In the genomic region with DNA sequence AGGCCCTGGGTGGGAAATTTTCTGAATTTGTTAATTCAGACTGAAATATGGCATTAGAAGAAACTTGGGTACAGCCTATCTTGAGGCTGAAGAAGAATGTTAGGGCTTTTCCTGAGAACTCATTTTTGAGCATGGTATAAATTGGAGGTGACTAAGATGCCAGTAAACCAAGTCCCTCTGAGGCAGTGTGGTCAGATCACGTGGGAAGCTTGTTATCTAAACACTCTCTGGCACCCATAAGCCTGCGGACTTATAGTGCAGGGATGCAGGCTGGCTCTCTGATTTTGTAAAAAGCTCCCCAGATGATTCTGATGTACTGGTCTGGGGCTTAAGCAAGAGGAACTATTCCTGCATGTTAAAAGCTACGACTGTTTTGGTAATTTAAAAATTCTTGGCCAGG, we compare ENCODE assay signal across 9 cellular contexts. TPM values are rescaled to one million over a fixed set of nuclear protein-coding genes. Genes with fewer than 3 reads are reported as not detected.
DNase-seq lines count a peak whose midpoint lies in the region; ATAC-seq and TF ChIP-seq lines count a peak whose summit lies in the region.
"Had no signal": no experiment of that assay in that cellular context is flagged by ENCODE, and none has a peak within 500 bp of the region (broad histone marks: within the 10 kb centered on the region; RNA-seq: fewer than 3 reads in every experiment).

No MANE protein-coding gene starts in this region.

- H3K4me3 ChIP-seq in CD8-positive, alpha-beta T cell (ENCODE audit: low read depth, low read length): no peak overlapping the region
- no peak overlapping the region for H3K4me3 ChIP-seq in adipocyte (ENCODE audit: low read length)
- H3K4me3 ChIP-seq in neural progenitor cell: no peak overlapping the region
- H3K4me3 ChIP-seq in gastroesophageal sphincter: no peak overlapping the region

- H3K4me2 ChIP-seq in neural progenitor cell: no peak overlapping the region

- H3F3A ChIP-seq in neural progenitor cell (ENCODE audit: low read depth): peaks cover 3% of the 10 kb centered on the region

- peaks cover 12% of the 10 kb centered on the region for H3K36me3 ChIP-seq in CD8-positive, alpha-beta T cell (ENCODE audit: insufficient read depth, low read length)
- H3K36me3 ChIP-seq in adipocyte (ENCODE audit: control insufficient read depth, insufficient read depth, low read length, severe bottlenecking) (peaks cover 8% of the 10 kb centered on the region), neural progenitor cell (no peaks in the 10 kb centered on the region), gastroesophageal sphincter (peaks cover 0 to 19% of the 10 kb centered on the region in 2 donors)

- H3K36me3 Mint-ChIP-seq in CD8-positive, alpha-beta T cell: peaks cover 50% of the 10 kb centered on the region
- H3K36me3 Mint-ChIP-seq in mesothelial cell of epicardium: peaks cover 13% of the 10 kb centered on the region
- H3K36me3 Mint-ChIP-seq in neural progenitor cell: peaks cover 28% of the 10 kb centered on the region

- peaks cover 40% of the 10 kb centered on the region for H3K79me2 ChIP-seq in neural progenitor cell (ENCODE audit: low read depth)

- no peak overlapping the region for H3K4me3 Mint-ChIP-seq in CD8-positive, alpha-beta T cell
- H3K4me3 Mint-ChIP-seq in mesothelial cell of epicardium (no peak overlapping the region), neural progenitor cell (no peak overlapping the region)

- H3K9ac ChIP-seq in adipocyte (ENCODE audit: low read length) (no peak overlapping the region), neural progenitor cell (no peak overlapping the region)

- ATAC-seq in CD8-positive, alpha-beta T cell: peak; percentile 41
- ATAC-seq in HG02571 (IDR thresholded peaks at IDR 0.05; ENCODE audit: unreplicated experiment) (no peak), gastroesophageal sphincter (no peak)
- ATAC-seq: Panc1 had no signal

- WGBS in gastroesophageal sphincter (ENCODE audit: low coverage in 1 of 2), 2 donors: 50 to 100% methylated on average over 1 to 2 of the region's 3 CpGs

- POLR2A ChIA-PET in CD8-positive, alpha-beta T cell (lab: Charles Lee): no interaction called here

- intact Hi-C loops in CD8-positive, alpha-beta T cell (cut with DNase I, micrococcal nuclease): loop anchor here in 1 of 2 experiments (5.0 kb wide), 1 partner anchor 34 kb away; the partner anchor contains the start of gene MTMR12

- DNase-seq in CD8-positive, alpha-beta T cell: peak in 1 of 7 experiments; percentile 27
- peak; percentile 26 for DNase-seq in HS-27A (ENCODE audit: low read depth)
- DNase-seq in adipocyte (ENCODE audit: low read depth): peak; percentile 36
- DNase-seq in mesothelial cell of epicardium (ENCODE audit: low spot score in 2 of 2, unreplicated experiment in 2 of 2): no peak
- DNase-seq in neural progenitor cell (ENCODE audit: low spot score): no peak
- no peak for DNase-seq in retina

- H3K27me3 Mint-ChIP-seq in CD8-positive, alpha-beta T cell (ENCODE audit: low read depth): no peaks in the 10 kb centered on the region
- no peaks in the 10 kb centered on the region for H3K27me3 Mint-ChIP-seq in mesothelial cell of epicardium (ENCODE audit: low read depth)
- H3K27me3 Mint-ChIP-seq in neural progenitor cell (ENCODE audit: insufficient read depth, low read depth): peaks cover 4% of the 10 kb centered on the region

- no peak overlapping the region for H3K27ac ChIP-seq in CD8-positive, alpha-beta T cell (ENCODE audit: low read depth, low read length)
- H3K27ac ChIP-seq in neural progenitor cell: no peak overlapping the region
- H3K27ac ChIP-seq in gastroesophageal sphincter: no peak overlapping the region

- no peaks in the 10 kb centered on the region for H3K9me3 Mint-ChIP-seq in CD8-positive, alpha-beta T cell
- H3K9me3 Mint-ChIP-seq in mesothelial cell of epicardium (no peaks in the 10 kb centered on the region), neural progenitor cell (peaks cover 5% of the 10 kb centered on the region)

- H3K4me1 ChIP-seq in CD8-positive, alpha-beta T cell (ENCODE audit: insufficient read depth, low read length): peaks cover 12% of the 10 kb centered on the region
- H3K4me1 ChIP-seq in adipocyte (ENCODE audit: control insufficient read depth, insufficient read depth, low read length): peaks cover 43% of the 10 kb centered on the region
- H3K4me1 ChIP-seq in neural progenitor cell: peaks cover 20% of the 10 kb centered on the region
- H3K4me1 ChIP-seq in gastroesophageal sphincter: peaks cover 2 to 58% (median 5%) of the 10 kb centered on the region in 3 donors

- CTCF ChIA-PET in CD8-positive, alpha-beta T cell (lab: Charles Lee): no interaction called here

- peaks cover 55% of the 10 kb centered on the region for H3K4me1 Mint-ChIP-seq in CD8-positive, alpha-beta T cell (ENCODE audit: low read depth)
- peaks cover 26% of the 10 kb centered on the region for H3K4me1 Mint-ChIP-seq in mesothelial cell of epicardium
- H3K4me1 Mint-ChIP-seq in neural progenitor cell: peaks cover 29% of the 10 kb centered on the region

- no peak for TF ChIP-seq POLR2A in gastroesophageal sphincter (IDR thresholded peaks at IDR 0.05)

- peaks cover 5% of the 10 kb centered on the region for H4K20me1 ChIP-seq in neural progenitor cell (ENCODE audit: low read depth)

- no peak for TF ChIP-seq CTCF in CD8-positive, alpha-beta T cell (IDR thresholded peaks at IDR 0.05)
- TF ChIP-seq CTCF in mesothelial cell of epicardium (IDR thresholded peaks at IDR 0.05; ENCODE audit: unreplicated experiment) (no peak), neural progenitor cell (IDR thresholded peaks at IDR 0.05) (no peak), gastroesophageal sphincter (IDR thresholded peaks at IDR 0.05) (no peak)

- H2AFZ ChIP-seq in neural progenitor cell (replicated peaks): no peak overlapping the region

- H3K27ac Mint-ChIP-seq in CD8-positive, alpha-beta T cell: peak overlapping the region; percentile 24
- peak overlapping the region; percentile 13 for H3K27ac Mint-ChIP-seq in mesothelial cell of epicardium
- no peak overlapping the region for H3K27ac Mint-ChIP-seq in neural progenitor cell

- H3K9me3 ChIP-seq in CD8-positive, alpha-beta T cell (ENCODE audit: low read length): no peaks in the 10 kb centered on the region
- H3K9me3 ChIP-seq in adipocyte (ENCODE audit: control insufficient read depth, low read length): no peaks in the 10 kb centered on the region
- H3K9me3 ChIP-seq in neural progenitor cell (ENCODE audit: low read depth): no peaks in the 10 kb centered on the region
- no peaks in the 10 kb centered on the region for H3K9me3 ChIP-seq in gastroesophageal sphincter

- no peak for TF ChIP-seq EP300 in gastroesophageal sphincter (IDR thresholded peaks at IDR 0.05)

- no peaks in the 10 kb centered on the region for H3K27me3 ChIP-seq in CD8-positive, alpha-beta T cell (ENCODE audit: insufficient read depth, low read length)
- no peaks in the 10 kb centered on the region for H3K27me3 ChIP-seq in adipocyte (replicated peaks; ENCODE audit: control insufficient read depth, insufficient read depth, low read length)
- H3K27me3 ChIP-seq in neural progenitor cell: no peaks in the 10 kb centered on the region
- no peaks in the 10 kb centered on the region for H3K27me3 ChIP-seq in gastroesophageal sphincter

RNA-seq across cellular contexts. Expression of gene MTMR12, which starts 34.3 kb away (rescaled TPM):
- 10 to 100 TPM; 20.0 to 21.2 TPM for total RNA-seq in CD8-positive, alpha-beta T cell
- 22.9 to 23.8 TPM (median 23.6 TPM) in 3 replicates for total RNA-seq in mesothelial cell of epicardium
- total RNA-seq in neural progenitor cell (ENCODE audit: low replicate concordance): 20.0 and 22.0 TPM in 2 replicates
- total RNA-seq in gastroesophageal sphincter: 10 to 100 TPM; 44.2 to 98.9 (median 68.5) TPM

Comparison
In these comparisons a context has a peak if more than half of its experiments do, and no peak if none do; other contexts are left out.
1. DNase-seq: peak in HS-27A (single experiment) and adipocyte (single experiment); none in mesothelial cell of epicardium (0 of 2), neural progenitor cell (single experiment) and retina (single experiment).